ENCODE assay signal across 25 cellular contexts in genomic region chr4:158079661-158080060, GRCh38.
DNase-seq lines count a peak whose midpoint lies in the region; TF ChIP-seq lines count a peak whose summit lies in the region.
"Had no signal": no experiment of that assay in that cellular context is flagged by ENCODE, and none has a peak within 500 bp of the region (broad histone marks: within the 10 kb centered on the region; RNA-seq: fewer than 3 reads in every experiment).

No MANE protein-coding gene starts in this region.

- H3K9ac ChIP-seq in rectal smooth muscle tissue (ENCODE audit: low read length) (no peak overlapping the region), endodermal cell (ENCODE audit: extremely low read depth, low read length, poor library complexity, severe bottlenecking) (no peak overlapping the region)

- H3K4me1 Mint-ChIP-seq in endodermal cell = peaks cover 6% of the 10 kb centered on the region
- H3K4me1 Mint-ChIP-seq: activated CD4-positive, alpha-beta T cell treated with anti-CD3 and anti-CD28 coated beads for 36 hours; stimulated activated effector memory CD8-positive, alpha-beta T cell treated with anti-CD3 and anti-CD28 coated beads, Interleukin-12 subunit alpha, Interleukin-12 subunit beta, amount 100 ng/mL, for 72 hours had no signal

- H3K27me3 ChIP-seq in rectal smooth muscle tissue (ENCODE audit: control insufficient read depth, insufficient read depth, low read length) (no peaks in the 10 kb centered on the region), endodermal cell (ENCODE audit: control insufficient read depth, insufficient read depth, low read length, poor library complexity, severe bottlenecking) (no peaks in the 10 kb centered on the region)
- H3K27me3 ChIP-seq: SJSA1, spleen, suprapubic skin had no signal

- TF ChIP-seq CTCF in AG10803 (conservative IDR thresholded peaks at IDR 0.05; ENCODE audit: low read length) = no peak
- no peak for TF ChIP-seq CTCF in fibroblast of villous mesenchyme (IDR thresholded peaks at IDR 0.05; ENCODE audit: insufficient read depth, low read depth, low read length)
- no peak for TF ChIP-seq CTCF in endodermal cell (conservative IDR thresholded peaks at IDR 0.05)

- H3K4me3 ChIP-seq in AG10803 (ENCODE audit: low read length) = no peak overlapping the region
- no peak overlapping the region for H3K4me3 ChIP-seq in fibroblast of villous mesenchyme (ENCODE audit: low read depth, low read length)
- H3K4me3 ChIP-seq in rectal smooth muscle tissue (ENCODE audit: low read length) = no peak overlapping the region
- H3K4me3 ChIP-seq in endodermal cell (ENCODE audit: low read length) = no peak overlapping the region
- H3K4me3 ChIP-seq: coronary artery, PC-9, psoas muscle, SJSA1, spleen, suprapubic skin had no signal

- no peaks in the 10 kb centered on the region for H3K27me3 Mint-ChIP-seq in endodermal cell (ENCODE audit: insufficient read depth)
- H3K27me3 Mint-ChIP-seq: activated CD4-positive, alpha-beta T cell treated with anti-CD3 and anti-CD28 coated beads for 36 hours had no signal

- no peak overlapping the region for H3K4me3 Mint-ChIP-seq in endodermal cell
- H3K4me3 Mint-ChIP-seq: activated CD4-positive, alpha-beta T cell treated with anti-CD3 and anti-CD28 coated beads for 36 hours; activated naive CD4-positive, alpha-beta T cell treated with anti-CD3 and anti-CD28 coated beads for 36 hours; stimulated activated effector memory CD8-positive, alpha-beta T cell treated with anti-CD3 and anti-CD28 coated beads, Interleukin-12 subunit alpha, Interleukin-12 subunit beta, amount 100 ng/mL, for 72 hours; T-helper 1 cell treated with Interleukin-12 subunit alpha and Interleukin-12 subunit beta and Interleukin-4 antibody, amounts not matched to agents 30 μg/mL and 1 μg/mL, for 36 hours had no signal

- H3K9me3 Mint-ChIP-seq in endodermal cell = peaks cover 2% of the 10 kb centered on the region
- H3K9me3 Mint-ChIP-seq: activated naive CD4-positive, alpha-beta T cell treated with anti-CD3 and anti-CD28 coated beads for 36 hours; T-helper 1 cell treated with Interleukin-12 subunit alpha and Interleukin-12 subunit beta and Interleukin-4 antibody, amounts not matched to agents 30 μg/mL and 1 μg/mL, for 36 hours had no signal

- H3K36me3 Mint-ChIP-seq in endodermal cell (ENCODE audit: low read depth) = no peaks in the 10 kb centered on the region
- H3K36me3 Mint-ChIP-seq: stimulated activated effector memory CD8-positive, alpha-beta T cell treated with anti-CD3 and anti-CD28 coated beads, Interleukin-12 subunit alpha, Interleukin-12 subunit beta, amount 100 ng/mL, for 72 hours had no signal

- H3K27ac Mint-ChIP-seq in endodermal cell = no peak overlapping the region
- H3K27ac Mint-ChIP-seq: activated CD4-positive, alpha-beta T cell treated with anti-CD3 and anti-CD28 coated beads for 36 hours; activated naive CD4-positive, alpha-beta T cell treated with anti-CD3 and anti-CD28 coated beads for 36 hours; stimulated activated effector memory CD8-positive, alpha-beta T cell treated with anti-CD3 and anti-CD28 coated beads, Interleukin-12 subunit alpha, Interleukin-12 subunit beta, amount 100 ng/mL, for 72 hours; T-helper 1 cell treated with Interleukin-12 subunit alpha and Interleukin-12 subunit beta and Interleukin-4 antibody, amounts not matched to agents 30 μg/mL and 1 μg/mL, for 36 hours had no signal

- WGBS in endodermal cell (ENCODE audit: insufficient coverage in 1 of 2, insufficient read length in 1 of 2), 2 experiments = 91 to 100% methylated on average over 1 to 2 of the region's 2 CpGs

- H3K27ac ChIP-seq in rectal smooth muscle tissue (ENCODE audit: low read depth, low read length) = peak overlapping the region; percentile 21
- H3K27ac ChIP-seq in endodermal cell (ENCODE audit: low read depth, low read length) = no peak overlapping the region
- H3K27ac ChIP-seq: coronary artery, PC-9, psoas muscle, SJSA1, spleen, suprapubic skin had no signal

- no peaks in the 10 kb centered on the region for H3K9me3 ChIP-seq in endodermal cell (ENCODE audit: control insufficient read depth, low read length)
- H3K9me3 ChIP-seq: psoas muscle, SJSA1, suprapubic skin had no signal

- no peaks in the 10 kb centered on the region for H3K36me3 ChIP-seq in rectal smooth muscle tissue (ENCODE audit: control insufficient read depth, insufficient read depth, low read length)
- no peaks in the 10 kb centered on the region for H3K36me3 ChIP-seq in endodermal cell (ENCODE audit: control insufficient read depth, insufficient read depth, low read length)
- H3K36me3 ChIP-seq: SJSA1, spleen, suprapubic skin had no signal

- DNase-seq in AG10803 (ENCODE audit: low read depth) (peak; percentile 73), NCI-H2171 (lab: John Stamatoyannopoulos, UW) (peak; percentile 11), fibroblast of villous mesenchyme (ENCODE audit: low read depth) (peak; percentile 46), HK-2 (ENCODE audit: unreplicated experiment) (no peak), endodermal cell (no peak)
- no peak for DNase-seq in activated CD4-positive, alpha-beta T cell treated with anti-CD3 and anti-CD28 coated beads, Interleukin-2, amount 50 U/mL, for 1 hour
- no peak for DNase-seq in activated T-cell treated with anti-CD3 and anti-CD28 coated beads, Interleukin-2, amount 50 U/mL, for 48 hours
- DNase-seq: activated CD4-positive, alpha-beta T cell treated with anti-CD3 and anti-CD28 coated beads for 36 hours; activated naive CD4-positive, alpha-beta T cell treated with anti-CD3 and anti-CD28 coated beads for 36 hours; amygdala; C1 segment of cervical spinal cord; Calu3; IMR-90; NCI-H1092 treated with DMSO at 0.1 percent for 48 hours; NCI-H2029 treated with DMSO at 0.1 percent for 48 hours; PC-9; psoas muscle; spleen; stimulated activated CD4-positive, alpha-beta T cell treated with anti-CD3 and anti-CD28 coated beads, Interleukin-2, amount 100 ng/mL, for 48 hours had no signal

- no peaks in the 10 kb centered on the region for H3K4me1 ChIP-seq in rectal smooth muscle tissue (ENCODE audit: control insufficient read depth, insufficient read depth, low read length)
- no peaks in the 10 kb centered on the region for H3K4me1 ChIP-seq in endodermal cell (ENCODE audit: control insufficient read depth, insufficient read depth, low read length)
- H3K4me1 ChIP-seq: psoas muscle, SJSA1, spleen, suprapubic skin had no signal

Comparison
In these comparisons a context has a peak if more than half of its experiments do, and no peak if none do; other contexts are left out.
1. DNase-seq: peak in AG10803 (single experiment), NCI-H2171 (single experiment) and fibroblast of villous mesenchyme (single experiment); none in HK-2 (single experiment), activated CD4-positive, alpha-beta T cell treated with anti-CD3 and anti-CD28 coated beads, Interleukin-2, amount 50 U/mL, for 1 hour (single experiment), activated T-cell treated with anti-CD3 and anti-CD28 coated beads, Interleukin-2, amount 50 U/mL, for 48 hours (0 of 2) and endodermal cell (single experiment).